ENCODE assay signal across 13 cellular contexts in the genomic region with DNA sequence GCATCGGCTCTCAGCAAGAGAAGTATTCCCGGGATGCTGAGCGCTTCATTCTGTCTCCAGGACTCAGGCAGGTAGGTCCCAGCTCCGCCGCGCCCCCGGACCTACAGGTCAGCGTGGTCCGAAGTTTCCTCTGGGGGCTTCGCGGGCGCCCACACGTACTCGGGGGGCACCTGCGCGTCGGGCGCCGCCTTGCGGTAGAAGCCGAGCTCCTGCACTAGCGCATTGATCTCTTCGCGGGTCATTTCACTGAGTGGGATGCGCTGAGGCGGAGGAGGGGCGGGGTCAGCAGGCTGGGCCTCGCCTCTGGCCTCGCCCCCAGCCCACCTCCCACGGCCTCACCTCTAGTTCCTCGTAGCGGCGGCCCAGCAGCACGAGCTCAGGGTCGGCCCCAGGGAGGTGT. TPM values are rescaled to one million over a fixed set of nuclear protein-coding genes. Genes with fewer than 3 reads are reported as not detected.
DNase-seq lines count a peak whose midpoint lies in the region; ATAC-seq, FAIRE-seq and TF ChIP-seq lines count a peak whose summit lies in the region.
"Had no signal": no experiment of that assay in that cellular context is flagged by ENCODE, and none has a peak within 500 bp of the region (broad histone marks: within the 10 kb centered on the region; RNA-seq: fewer than 3 reads in every experiment).

No MANE protein-coding gene starts in this region.

- H3K36me3 Mint-ChIP-seq in HFFc6 (ENCODE audit: low read depth): peaks cover 15% of the 10 kb centered on the region
- H3K36me3 Mint-ChIP-seq: naive B cell had no signal

- H3K4me3 ChIP-seq in heart left ventricle (no peak overlapping the region), endothelial cell of umbilical vein (replicated peaks in 1 of 3; ENCODE audit: insufficient read depth in 1 of 3, low read depth in 1 of 3, low read length in 3 of 3) (no peak overlapping the region), mucosa of rectum (ENCODE audit: low read length in 2 of 2) (no peak overlapping the region), vagina (peak overlapping the region; percentile 74 to 95)

- FAIRE-seq in endothelial cell of umbilical vein (lab: Jason Lieb, UNC): no peak
- FAIRE-seq: urothelium cell line had no signal

- ATAC-seq in heart left ventricle: no peak
- no peak for ATAC-seq in left ventricle myocardium superior
- no peak for ATAC-seq in GM21528 (IDR thresholded peaks at IDR 0.05; ENCODE audit: low FRiP score, unreplicated experiment)
- no peak for ATAC-seq in GM18867 (IDR thresholded peaks at IDR 0.05; ENCODE audit: unreplicated experiment)

- DNase-seq in heart left ventricle: peak in 4 of 5 donors; percentile 27 to 66 (median 40)
- DNase-seq in left ventricle myocardium superior: no peak
- DNase-seq in endothelial cell of umbilical vein (ENCODE audit: low read depth, low spot score): no peak
- no peak for DNase-seq in vagina (ENCODE audit: extremely low spot score in 2 of 2)
- DNase-seq in HFFc6: no peak
- DNase-seq: AML-193, foreskin fibroblast, naive B cell, NCI-H510A had no signal

- H3K9me3 Mint-ChIP-seq in HFFc6: no peaks in the 10 kb centered on the region

- no peak overlapping the region for H2AFZ ChIP-seq in endothelial cell of umbilical vein (ENCODE audit: low read depth, low read length)

- no peaks in the 10 kb centered on the region for H3K9me3 ChIP-seq in heart left ventricle
- no peaks in the 10 kb centered on the region for H3K9me3 ChIP-seq in endothelial cell of umbilical vein (replicated peaks; ENCODE audit: control insufficient read depth, insufficient read depth, low read length)
- H3K9me3 ChIP-seq in mucosa of rectum (ENCODE audit: control insufficient read depth in 2 of 2, low read length in 2 of 2): no peaks in the 10 kb centered on the region
- no peaks in the 10 kb centered on the region for H3K9me3 ChIP-seq in vagina

- H3K27me3 ChIP-seq in heart left ventricle (no peaks in the 10 kb centered on the region), endothelial cell of umbilical vein (ENCODE audit: control insufficient read depth in 2 of 2, insufficient read depth in 2 of 2, low read length in 2 of 2) (no peaks in the 10 kb centered on the region), mucosa of rectum (ENCODE audit: control insufficient read depth in 2 of 2, insufficient read depth in 2 of 2, low read length in 2 of 2) (no peaks in the 10 kb centered on the region), vagina (no peaks in the 10 kb centered on the region)

- 40 to 62% (median 61%) methylated on average over 34 to 35 of the region's 35 CpGs for WGBS in heart left ventricle, 4 donors

- H3K36me3 ChIP-seq in heart left ventricle (peaks cover 0 to 56% (median 51%) of the 10 kb centered on the region in 9 donors), endothelial cell of umbilical vein (ENCODE audit: control insufficient read depth in 2 of 2, extremely low read depth in 1 of 2, insufficient read depth in 2 of 2, low read length in 2 of 2) (peaks cover 4 to 22% of the 10 kb centered on the region in 2 experiments), mucosa of rectum (ENCODE audit: control insufficient read depth in 2 of 2, insufficient read depth in 2 of 2, low read length in 2 of 2) (peaks cover 8 to 11% of the 10 kb centered on the region in 2 donors), vagina (peaks cover 0 to 15% of the 10 kb centered on the region in 2 donors)

- peak overlapping the region in 3 of 12 donors; percentile 5 to 99 (median 28) for H3K27ac ChIP-seq in heart left ventricle
- H3K27ac ChIP-seq in endothelial cell of umbilical vein (ENCODE audit: insufficient read depth, low read depth, low read length): no peak overlapping the region
- peak overlapping the region; percentile 10 to 61 for H3K27ac ChIP-seq in mucosa of rectum (ENCODE audit: low read depth in 2 of 2, low read length in 2 of 2)
- H3K27ac ChIP-seq in vagina: peak overlapping the region; percentile 98

- no peak overlapping the region for H3K4me3 Mint-ChIP-seq in HFFc6

- CTCF ChIA-PET in endothelial cell of umbilical vein (lab: Charles Lee): interaction anchor here (1.0 to 1.4 kb wide), 5 partner anchors 15 to 140 kb away, joined by 3 to 5 read pairs (median 4); no protein-coding TSS in a partner anchor

- dilution Hi-C loops in endothelial cell of umbilical vein (cut with MboI; ENCODE audit: extremely low pct_ligation_motif_present, low sequenced_read_pairs): no loop called here

- TF ChIP-seq POLR2A in heart left ventricle (IDR thresholded peaks at IDR 0.05) (no peak), endothelial cell of umbilical vein (IDR thresholded peaks at IDR 0.05; ENCODE audit: low read depth, low read length) (no peak), vagina (IDR thresholded peaks at IDR 0.05) (no peak)

- POLR2A ChIA-PET in endothelial cell of umbilical vein (lab: Charles Lee): no interaction called here

- intact Hi-C loops in heart left ventricle (cut with DNase I) (loop anchor here in 8 of 10 donors (5.0 to 10.0 kb wide), 6 partner anchors 42 to 170 kb away; no protein-coding TSS in a partner anchor), left ventricle myocardium superior (cut with micrococcal nuclease) (no loop called here), endothelial cell of umbilical vein (cut with micrococcal nuclease) (no loop called here), vagina (cut with DNase I) (no loop called here)

- no peak overlapping the region for H3K4me2 ChIP-seq in endothelial cell of umbilical vein (ENCODE audit: insufficient read depth, low read length)

- no peaks in the 10 kb centered on the region for H3K79me2 ChIP-seq in endothelial cell of umbilical vein (ENCODE audit: control insufficient read depth, insufficient read depth, low read length)

- H3K27me3 Mint-ChIP-seq in HFFc6 (ENCODE audit: insufficient read depth): peaks cover 38% of the 10 kb centered on the region

- peaks cover 54% of the 10 kb centered on the region for H3K4me1 Mint-ChIP-seq in HFFc6 (ENCODE audit: low read depth)

- no peaks in the 10 kb centered on the region for H3K9me1 ChIP-seq in endothelial cell of umbilical vein (replicated peaks; ENCODE audit: control insufficient read depth, extremely low read depth, insufficient read depth, low read length)

- H3K9ac ChIP-seq in endothelial cell of umbilical vein (replicated peaks; ENCODE audit: extremely low read depth, insufficient read depth, low read length) (no peak overlapping the region), mucosa of rectum (ENCODE audit: low read depth in 1 of 2, low read length in 2 of 2) (no peak overlapping the region)

- TF ChIP-seq CTCF in heart left ventricle (IDR thresholded peaks at IDR 0.05) (peak in 10 of 12 donors; percentile 13 to 47 (median 21)), endothelial cell of umbilical vein (IDR thresholded peaks at IDR 0.05; ENCODE audit: extremely low read depth in 1 of 2, insufficient read depth in 1 of 2, low read depth in 1 of 2, low read length in 2 of 2) (peak; percentile 22 to 26), vagina (IDR thresholded peaks at IDR 0.05) (no peak), HFFc6 (IDR thresholded peaks at IDR 0.05) (no peak)

- H3K27ac Mint-ChIP-seq in HFFc6: no peak overlapping the region
- H3K27ac Mint-ChIP-seq: naive B cell had no signal

- H3K4me1 ChIP-seq in heart left ventricle (peaks cover 0 to 58% (median 24%) of the 10 kb centered on the region in 12 donors), endothelial cell of umbilical vein (ENCODE audit: control insufficient read depth, extremely low read depth, insufficient read depth, low read length) (peaks cover 11% of the 10 kb centered on the region), mucosa of rectum (ENCODE audit: control insufficient read depth in 2 of 2, insufficient read depth in 2 of 2, low read length in 2 of 2) (peaks cover 7 to 16% of the 10 kb centered on the region in 2 donors), vagina (peaks cover 73% of the 10 kb centered on the region)

- H4K20me1 ChIP-seq in endothelial cell of umbilical vein (replicated peaks; ENCODE audit: control insufficient read depth, extremely low read depth, insufficient read depth, low read length): no peaks in the 10 kb centered on the region

- no TSS peak for BruUV-seq in endothelial cell of umbilical vein (replicated peaks; lab: Mats Ljungman, UMichigan)

RNA-seq across cellular contexts. Expression of gene SELENOM, which starts 2.5 kb away (rescaled TPM):
- total RNA-seq in heart left ventricle (100 to 1,000 TPM in 1 of 9 donors, 10 to 100 TPM in 8; 35.0 to 183 (median 52.9) TPM), left ventricle myocardium superior (32.9 TPM), endothelial cell of umbilical vein (29.6 TPM in 2 replicates), vagina (941 TPM)
- polyA plus RNA-seq in heart left ventricle (10 to 100 TPM; 72.3 to 76.6 TPM), endothelial cell of umbilical vein (87.1 and 132 TPM in 2 replicates)
- 35.4 and 66.1 TPM in 2 replicates for polyA plus RNA-seq in endothelial cell of umbilical vein (2011; cell fraction: cytosol; rRNA removed)
- polyA plus RNA-seq in endothelial cell of umbilical vein (2011; cell fraction: nucleus; rRNA removed): 27.3 and 31.4 TPM in 2 replicates
- 26.4 and 50.3 TPM in 2 replicates for polyA plus RNA-seq in endothelial cell of umbilical vein (2012)
- 12.0 and 16.9 TPM in 2 replicates for polyA minus RNA-seq in endothelial cell of umbilical vein
- polyA minus RNA-seq in endothelial cell of umbilical vein (2011; cell fraction: cytosol; rRNA and poly(A)+ RNA removed): 1.4 TPM
- 9.3 and 15.6 TPM in 2 replicates for polyA minus RNA-seq in endothelial cell of umbilical vein (2011; cell fraction: nucleus; rRNA and poly(A)+ RNA removed)
- total RNA-seq in HFFc6 (2021; fragmentation: NEBNext Ultra II Directional; extraction: Animal tissue kit (Norgen Biotek cat#: 25700)): 100 to 1,000 TPM; 237 to 356 (median 265) TPM

RNA-seq across cellular contexts. Expression of gene INPP5J, which starts 17.9 kb away (rescaled TPM):
- total RNA-seq in heart left ventricle (10 to 100 TPM in 8 of 9 donors, 1 to 10 TPM in 1; 8.4 to 23.1 (median 21.6) TPM), left ventricle myocardium superior (15.7 TPM), endothelial cell of umbilical vein (0.49 and 0.65 TPM in 2 replicates), vagina (5.9 TPM)
- polyA plus RNA-seq in heart left ventricle (10 to 100 TPM in 1 of 2 donors, 1 to 10 TPM in 1; 9.7 to 12.9 TPM), endothelial cell of umbilical vein (0.43 and 0.59 TPM in 2 replicates)
- polyA plus RNA-seq in endothelial cell of umbilical vein (2011; cell fraction: cytosol; rRNA removed): 0.25 and 0.45 TPM in 2 replicates
- polyA plus RNA-seq in endothelial cell of umbilical vein (2011; cell fraction: nucleus; rRNA removed): 2.2 and 2.4 TPM in 2 replicates
- 0.32 and 0.44 TPM in 2 replicates for polyA plus RNA-seq in endothelial cell of umbilical vein (2012)
- polyA minus RNA-seq in endothelial cell of umbilical vein: 0.39 and 1.0 TPM in 2 replicates
- polyA minus RNA-seq in endothelial cell of umbilical vein (2011; cell fraction: cytosol; rRNA and poly(A)+ RNA removed): 5.3 TPM
- polyA minus RNA-seq in endothelial cell of umbilical vein (2011; cell fraction: nucleus; rRNA and poly(A)+ RNA removed): 0.53 and 0.58 TPM in 2 replicates
- total RNA-seq in HFFc6 (2021; fragmentation: NEBNext Ultra II Directional; extraction: Animal tissue kit (Norgen Biotek cat#: 25700)): 1 to 10 TPM in 4 of 6 experiments, under 1 TPM in 2; 0.69 to 1.6 (median 1.0) TPM

RNA-seq across cellular contexts. Expression of gene SMTN, which starts 23.8 kb away (rescaled TPM):
- total RNA-seq in heart left ventricle: 100 to 1,000 TPM; 114 to 270 (median 167) TPM
- 100 to 1,000 TPM in 1 of 2 donors, 10 to 100 TPM in 1; 55.5 to 257 TPM for polyA plus RNA-seq in heart left ventricle
- 278 TPM for total RNA-seq in left ventricle myocardium superior
- 197 and 201 TPM in 2 replicates for total RNA-seq in endothelial cell of umbilical vein
- 56.0 and 59.0 TPM in 2 replicates for polyA plus RNA-seq in endothelial cell of umbilical vein
- 34.9 and 37.7 TPM in 2 replicates for polyA plus RNA-seq in endothelial cell of umbilical vein (2011; cell fraction: cytosol; rRNA removed)
- 164 and 190 TPM in 2 replicates for polyA plus RNA-seq in endothelial cell of umbilical vein (2011; cell fraction: nucleus; rRNA removed)
- 51.7 and 108 TPM in 2 replicates for polyA plus RNA-seq in endothelial cell of umbilical vein (2012)
- 37.2 and 45.0 TPM in 2 replicates for polyA minus RNA-seq in endothelial cell of umbilical vein
- polyA minus RNA-seq in endothelial cell of umbilical vein (2011; cell fraction: cytosol; rRNA and poly(A)+ RNA removed): 7.0 TPM
- polyA minus RNA-seq in endothelial cell of umbilical vein (2011; cell fraction: nucleus; rRNA and poly(A)+ RNA removed): 46.6 and 75.9 TPM in 2 replicates
- 199 TPM for total RNA-seq in vagina
- 100 to 1,000 TPM; 201 to 329 (median 246) TPM for total RNA-seq in HFFc6 (2021; fragmentation: NEBNext Ultra II Directional; extraction: Animal tissue kit (Norgen Biotek cat#: 25700))

RNA-seq across cellular contexts. Expression of gene PLA2G3, which starts 35.4 kb away (rescaled TPM):
- total RNA-seq in heart left ventricle (not detected), left ventricle myocardium superior (not detected), endothelial cell of umbilical vein (0.75 and 1.0 TPM in 2 replicates), vagina (6.1 TPM)
- polyA plus RNA-seq in heart left ventricle (not detected), endothelial cell of umbilical vein (0.84 and 0.91 TPM in 2 replicates)
- polyA plus RNA-seq in endothelial cell of umbilical vein (2011; cell fraction: cytosol; rRNA removed): 0.50 and 0.55 TPM in 2 replicates
- polyA plus RNA-seq in endothelial cell of umbilical vein (2011; cell fraction: nucleus; rRNA removed): 0.43 and 0.49 TPM in 2 replicates
- 0.16 and 0.25 TPM in 2 replicates for polyA plus RNA-seq in endothelial cell of umbilical vein (2012)
- 0.41 and 0.76 TPM in 2 replicates for polyA minus RNA-seq in endothelial cell of umbilical vein
- polyA minus RNA-seq in endothelial cell of umbilical vein (2011; cell fraction: cytosol; rRNA and poly(A)+ RNA removed): not detected
- 0.14 and 0.29 TPM in 2 replicates for polyA minus RNA-seq in endothelial cell of umbilical vein (2011; cell fraction: nucleus; rRNA and poly(A)+ RNA removed)
- under 1 TPM in 1 of 6 experiments, not detected in 5; 0.05 TPM for total RNA-seq in HFFc6 (2021; fragmentation: NEBNext Ultra II Directional; extraction: Animal tissue kit (Norgen Biotek cat#: 25700))

RNA-seq across cellular contexts. Expression of gene RNF185, which starts 55.1 kb away (rescaled TPM):
- 10 to 100 TPM; 20.0 to 26.6 (median 23.1) TPM for total RNA-seq in heart left ventricle
- polyA plus RNA-seq in heart left ventricle: 10 to 100 TPM; 11.4 to 31.5 TPM
- 21.4 TPM for total RNA-seq in left ventricle myocardium superior
- total RNA-seq in endothelial cell of umbilical vein: 28.5 and 29.7 TPM in 2 replicates
- polyA plus RNA-seq in endothelial cell of umbilical vein: 30.5 and 35.4 TPM in 2 replicates
- polyA plus RNA-seq in endothelial cell of umbilical vein (2011; cell fraction: cytosol; rRNA removed): 25.3 and 30.1 TPM in 2 replicates
- 33.8 and 35.9 TPM in 2 replicates for polyA plus RNA-seq in endothelial cell of umbilical vein (2011; cell fraction: nucleus; rRNA removed)
- polyA plus RNA-seq in endothelial cell of umbilical vein (2012): 20.5 and 24.0 TPM in 2 replicates
- polyA minus RNA-seq in endothelial cell of umbilical vein: 47.5 and 49.4 TPM in 2 replicates
- polyA minus RNA-seq in endothelial cell of umbilical vein (2011; cell fraction: cytosol; rRNA and poly(A)+ RNA removed): 5.9 TPM
- 13.4 and 16.1 TPM in 2 replicates for polyA minus RNA-seq in endothelial cell of umbilical vein (2011; cell fraction: nucleus; rRNA and poly(A)+ RNA removed)
- 22.8 TPM for total RNA-seq in vagina
- total RNA-seq in HFFc6 (2021; fragmentation: NEBNext Ultra II Directional; extraction: Animal tissue kit (Norgen Biotek cat#: 25700)): 10 to 100 TPM; 28.1 to 34.2 (median 30.0) TPM

Comparison
In these comparisons a context has a peak if more than half of its experiments do, and no peak if none do; other contexts are left out.
1. DNase-seq: peak in heart left ventricle (4 of 5); none in left ventricle myocardium superior (single experiment), endothelial cell of umbilical vein (single experiment), vagina (0 of 2) and HFFc6 (single experiment).
2. intact Hi-C loops: an anchor here in heart left ventricle (5.0 to 10.0 kb wide); none called in left ventricle myocardium superior, endothelial cell of umbilical vein and vagina.
3. H3K4me3 ChIP-seq: peak in vagina (2 of 2); none in heart left ventricle (0 of 12), endothelial cell of umbilical vein (0 of 3) and mucosa of rectum (0 of 2).
4. CTCF ChIP-seq: peak in heart left ventricle (10 of 12) and endothelial cell of umbilical vein (2 of 2); none in vagina (0 of 3) and HFFc6 (single experiment).